In the genomic region with DNA sequence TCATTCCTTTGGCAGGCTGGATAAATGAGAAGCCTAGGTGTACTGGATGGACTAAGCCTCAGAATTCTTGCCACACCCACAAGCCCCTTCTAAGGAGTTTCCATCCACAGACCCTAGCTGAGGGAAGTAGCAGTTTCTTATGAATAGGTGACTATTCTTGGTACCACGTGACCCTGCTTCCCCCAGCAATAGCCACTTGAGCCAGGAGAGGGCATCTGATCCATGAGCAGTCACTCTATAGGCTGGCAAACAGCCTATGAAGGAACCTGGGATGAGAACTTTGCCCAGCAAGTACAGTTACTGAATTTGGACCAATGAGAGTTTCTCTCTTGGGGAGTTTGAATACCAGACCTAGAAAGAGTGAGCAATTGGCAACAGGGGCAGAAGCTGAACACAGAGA, we compare ENCODE assay signal across 8 cellular contexts.
DNase-seq lines count a peak whose midpoint lies in the region.

No MANE protein-coding gene starts in this region.

- peak; percentile 1 to 3 for DNase-seq in activated CD4-positive, alpha-beta T cell treated with anti-CD3 and anti-CD28 coated beads, Interleukin-2, amount 50 U/mL, for 48 hours
- DNase-seq in activated CD4-positive, alpha-beta T cell treated with anti-CD3 and anti-CD28 coated beads, Interleukin-2, amount 50 U/mL, for 4 hours: no peak
- DNase-seq in H4 (ENCODE audit: low spot score) (peak; percentile 76), LoVo (ENCODE audit: low spot score) (peak; percentile 9), astrocyte of the hippocampus (ENCODE audit: low read depth, low spot score) (peak; percentile 34), renal cortical epithelial cell (ENCODE audit: low read depth) (peak; percentile 46), activated gamma-delta T cell treated with Interleukin-2 at 50 U/mL for 16 hours (no peak)
- no peak for DNase-seq in NK-92 treated with Interleukin-12 subunit alpha and Interleukin-12 subunit beta, amount 100 ng/mL, for 24 hours (lab: John Stamatoyannopoulos, UW)

Comparison
In these comparisons a context has a peak if more than half of its experiments do, and no peak if none do; other contexts are left out.
1. DNase-seq: peak in activated CD4-positive, alpha-beta T cell treated with anti-CD3 and anti-CD28 coated beads, Interleukin-2, amount 50 U/mL, for 48 hours (2 of 2), H4 (single experiment), LoVo (single experiment), astrocyte of the hippocampus (single experiment) and renal cortical epithelial cell (single experiment); none in activated CD4-positive, alpha-beta T cell treated with anti-CD3 and anti-CD28 coated beads, Interleukin-2, amount 50 U/mL, for 4 hours (0 of 2), NK-92 treated with Interleukin-12 subunit alpha and Interleukin-12 subunit beta, amount 100 ng/mL, for 24 hours (single experiment) and activated gamma-delta T cell treated with Interleukin-2 at 50 U/mL for 16 hours (single experiment).